Comparison of ENCODE assay signal across 26 cellular contexts in genomic region chr6:93394471-93394870, GRCh38.
"Had no signal": no experiment of that assay in that cellular context is flagged by ENCODE, and none has a peak within 500 bp of the region (broad histone marks: within the 10 kb centered on the region; RNA-seq: fewer than 3 reads in every experiment).

No MANE protein-coding gene starts in this region.

- H3K79me2 ChIP-seq: hepatocyte had no signal

- H3K36me3 ChIP-seq: adrenal gland, ascending aorta, brain microvascular endothelial cell, gastroesophageal sphincter, left ventricle myocardium inferior, uterus, WERI-Rb-1 had no signal

- H3K9me3 ChIP-seq: adrenal gland, ascending aorta, gastroesophageal sphincter, left ventricle myocardium inferior, uterus had no signal

- H3K4me3 ChIP-seq: adrenal gland, ascending aorta, gastroesophageal sphincter, hepatocyte, left ventricle myocardium inferior, lung, uterus had no signal

- H3K4me2 ChIP-seq: hepatocyte had no signal

- H3K4me1 ChIP-seq: adrenal gland, ascending aorta, uterus had no signal

- DNase-seq: activated CD4-positive, alpha-beta memory T cell treated with anti-CD3 and anti-CD28 coated beads for 36 hours; activated CD4-positive, alpha-beta T cell treated with anti-CD3 and anti-CD28 coated beads for 48 hours; activated CD8-positive, alpha-beta memory T cell treated with anti-CD3 and anti-CD28 coated beads, Interleukin-2, amount 50 U/mL, for 4 hours; activated effector memory CD4-positive, alpha-beta T cell treated with anti-CD3 and anti-CD28 coated beads, Interleukin-2, amount 50 U/mL, for 16 hours; activated naive CD4-positive, alpha-beta T cell treated with anti-CD3 and anti-CD28 coated beads for 36 hours; activated naive CD8-positive, alpha-beta T cell treated with anti-CD3 and anti-CD28 coated beads for 36 hours; activated T-cell treated with anti-CD3 and anti-CD28 coated beads, Interleukin-2, amount 50 U/mL, for 1 hour; adrenal gland; brain microvascular endothelial cell; islet precursor cell; left ventricle myocardium inferior; mesendoderm; natural killer cell; small intestine; stimulated activated CD4-positive, alpha-beta T cell treated with anti-CD3 and anti-CD28 coated beads, Interleukin-4, amount 100 ng/mL, for 24 hours; T1000; uterus; WERI-Rb-1 had no signal

- H3K27me3 ChIP-seq: adrenal gland, ascending aorta, brain microvascular endothelial cell, gastroesophageal sphincter, hepatocyte had no signal

- H3K27ac ChIP-seq: adrenal gland, ascending aorta, brain microvascular endothelial cell, gastroesophageal sphincter, hepatocyte, left ventricle myocardium inferior, uterus, WERI-Rb-1 had no signal

- ATAC-seq: activated CD4-positive, CD25-positive, alpha-beta regulatory T cell treated with anti-CD3 and anti-CD28 coated beads, Interleukin-2, amount 50 U/mL, for 24 hours; gastroesophageal sphincter; natural killer cell; sciatic nerve; stimulated activated effector memory CD8-positive, alpha-beta T cell treated with anti-CD3 and anti-CD28 coated beads, Interleukin-12 subunit alpha, Interleukin-12 subunit beta, amount 100 ng/mL, for 72 hours had no signal

- H2AFZ ChIP-seq: hepatocyte had no signal

- FAIRE-seq: endothelial cell of umbilical vein had no signal
